ENCODE assay signal across 1 cellular context in genomic region chr1:31934706-31935629, GRCh38.
TF ChIP-seq lines count a peak whose summit lies in the region.

No MANE protein-coding gene starts in this region.

TF ChIP-seq in H1, 55 proteins besides CTCF, POLR2A, EP300 and RAD21 (continued from another document):
- TF ChIP-seq TAF7 (optimal IDR thresholded peaks at IDR 0.05; ENCODE audit: borderline replicate concordance, low read depth, low read length) (no peak), POU5F1 (IDR thresholded peaks at IDR 0.05; ENCODE audit: low read depth, low read length) (no peak), MAFK (IDR thresholded peaks at IDR 0.05; ENCODE audit: low read depth, low read length) (no peak), ZNF274 (IDR thresholded peaks at IDR 0.05; ENCODE audit: borderline replicate concordance, extremely low read depth, low read length) (no peak), JUN (IDR thresholded peaks at IDR 0.05; ENCODE audit: low read depth, low read length) (no peak), RFX5 (IDR thresholded peaks at IDR 0.05; ENCODE audit: borderline replicate concordance, low read depth, low read length) (no peak)
